In genomic region chr2:158923180-158923594, GRCh38 we compare ENCODE assay signal across 11 cellular contexts. TPM values are rescaled to one million over a fixed set of nuclear protein-coding genes. Genes with fewer than 3 reads are reported as not detected.
DNase-seq lines count a peak whose midpoint lies in the region; TF ChIP-seq lines count a peak whose summit lies in the region.
"Had no signal": no experiment of that assay in that cellular context is flagged by ENCODE, and none has a peak within 500 bp of the region (broad histone marks: within the 10 kb centered on the region; RNA-seq: fewer than 3 reads in every experiment).

No MANE protein-coding gene starts in this region.

- H4K8ac ChIP-seq in mesenchymal stem cell (ENCODE audit: low read length), result no peak overlapping the region

- no peak overlapping the region for H3K4me2 ChIP-seq in mesenchymal stem cell (ENCODE audit: low read length, poor library complexity, severe bottlenecking)

- no peak overlapping the region for H3K14ac ChIP-seq in mesenchymal stem cell (ENCODE audit: low read length in 2 of 2)

- no peaks in the 10 kb centered on the region for H3K36me3 Mint-ChIP-seq in Caco-2 (ENCODE audit: insufficient read depth, unreplicated experiment)
- H3K36me3 Mint-ChIP-seq: activated naive CD8-positive, alpha-beta T cell treated with anti-CD3 and anti-CD28 coated beads for 36 hours; memory B cell had no signal

- H3K27ac ChIP-seq in HUES48 (ENCODE audit: low read depth, low read length), result peak overlapping the region; percentile 69
- no peak overlapping the region for H3K27ac ChIP-seq in mesenchymal stem cell (ENCODE audit: low read length, poor library complexity, severe bottlenecking)
- H3K27ac ChIP-seq: sigmoid colon had no signal

- H3K4me1 ChIP-seq in Caco-2 (peaks cover 12% of the 10 kb centered on the region; the same call in 1 of the 2 replicates), HUES48 (ENCODE audit: control insufficient read depth, insufficient read depth, low read length) (peaks cover 17% of the 10 kb centered on the region), mesenchymal stem cell (ENCODE audit: control insufficient read depth, insufficient read depth, low read depth, low read length) (peaks cover 8% of the 10 kb centered on the region)
- H3K4me1 ChIP-seq: sigmoid colon had no signal

- intact Hi-C loops in Caco-2 (cut with micrococcal nuclease; ENCODE audit: unreplicated experiment), result no loop called here

- no peak overlapping the region for H2BK15ac ChIP-seq in mesenchymal stem cell (ENCODE audit: low read depth, poor library complexity, severe bottlenecking)

- H2AK5ac ChIP-seq in mesenchymal stem cell (ENCODE audit: low read length, severe bottlenecking), result peak overlapping the region; percentile 85

- H3K4ac ChIP-seq in mesenchymal stem cell (ENCODE audit: low read depth in 1 of 2, low read length in 2 of 2), result no peak overlapping the region

- H3K79me1 ChIP-seq in mesenchymal stem cell (replicated peaks; ENCODE audit: low read length, poor library complexity, severe bottlenecking), result no peaks in the 10 kb centered on the region

- H3K27me3 ChIP-seq in Caco-2 (replicated peaks; ENCODE audit: control insufficient read depth, insufficient read depth, low read length) (no peaks in the 10 kb centered on the region), HUES48 (ENCODE audit: control insufficient read depth, insufficient read depth, low read length) (no peaks in the 10 kb centered on the region), mesenchymal stem cell (ENCODE audit: control insufficient read depth in 1 of 2, insufficient read depth in 1 of 2, low read length in 2 of 2) (peaks cover 4 to 13% of the 10 kb centered on the region in 2 experiments)
- H3K27me3 ChIP-seq: sigmoid colon had no signal

- no peak overlapping the region for H3K23ac ChIP-seq in mesenchymal stem cell (ENCODE audit: low read length in 2 of 2)

- H3K4me1 Mint-ChIP-seq in Caco-2 (ENCODE audit: low read depth, unreplicated experiment), result peaks cover 30% of the 10 kb centered on the region
- H3K4me1 Mint-ChIP-seq: activated naive CD8-positive, alpha-beta T cell treated with anti-CD3 and anti-CD28 coated beads for 36 hours had no signal

- peak overlapping the region; percentile 21 to 72 for H3K18ac ChIP-seq in mesenchymal stem cell (ENCODE audit: low read depth in 1 of 2, low read length in 2 of 2)

- H3K4me3 ChIP-seq in Caco-2 (ENCODE audit: low read depth, low read length), result no peak overlapping the region
- H3K4me3 ChIP-seq in HUES48 (ENCODE audit: low read depth, low read length), result no peak overlapping the region
- H3K4me3 ChIP-seq in mesenchymal stem cell (ENCODE audit: insufficient read depth in 1 of 2, low read depth in 1 of 2, low read length in 2 of 2), result no peak overlapping the region
- H3K4me3 ChIP-seq: sigmoid colon had no signal

- H3K9me3 ChIP-seq in Caco-2 (no peaks in the 10 kb centered on the region), HUES48 (ENCODE audit: control insufficient read depth, insufficient read depth, low read length) (no peaks in the 10 kb centered on the region), mesenchymal stem cell (ENCODE audit: control insufficient read depth, low read length) (no peaks in the 10 kb centered on the region)
- H3K9me3 ChIP-seq: sigmoid colon had no signal

- peak overlapping the region; percentile 1 for H2BK120ac ChIP-seq in mesenchymal stem cell (ENCODE audit: low read depth, low read length)

- no peak for DNase-seq in Caco-2
- peak; percentile 91 for DNase-seq in SK-MEL-5 (ENCODE audit: low read depth, low spot score)
- no peak for DNase-seq in mesenchymal stem cell
- DNase-seq in activated CD4-positive, CD25-positive, alpha-beta regulatory T cell treated with anti-CD3 and anti-CD28 coated beads, Interleukin-2, amount 50 U/mL, for 72 hours, result no peak
- no peak for DNase-seq in superior temporal gyrus (ENCODE audit: extremely low spot score)
- DNase-seq in GM19238 (ENCODE audit: insufficient read length, low spot score), result no peak
- no peak for DNase-seq in Kasumi-1 (lab: John Stamatoyannopoulos, UW)
- DNase-seq: activated naive CD8-positive, alpha-beta T cell treated with anti-CD3 and anti-CD28 coated beads for 36 hours; sigmoid colon had no signal

- no peak overlapping the region for H4K91ac ChIP-seq in mesenchymal stem cell (ENCODE audit: low read length)

- H2BK12ac ChIP-seq in mesenchymal stem cell (ENCODE audit: low read length in 2 of 2), result peak overlapping the region in 1 of 2 experiments; percentile 23

- H3K9ac ChIP-seq in HUES48 (ENCODE audit: low read depth, low read length) (no peak overlapping the region), mesenchymal stem cell (ENCODE audit: low read length) (no peak overlapping the region)

- H3K4me3 Mint-ChIP-seq in Caco-2 (ENCODE audit: unreplicated experiment), result no peak overlapping the region
- H3K4me3 Mint-ChIP-seq: activated naive CD8-positive, alpha-beta T cell treated with anti-CD3 and anti-CD28 coated beads for 36 hours; memory B cell had no signal

- H3K27me3 Mint-ChIP-seq in Caco-2 (ENCODE audit: insufficient read depth, unreplicated experiment), result no peaks in the 10 kb centered on the region
- H3K27me3 Mint-ChIP-seq: activated naive CD8-positive, alpha-beta T cell treated with anti-CD3 and anti-CD28 coated beads for 36 hours had no signal

- H2BK5ac ChIP-seq in mesenchymal stem cell (ENCODE audit: low read depth, low read length, poor library complexity, severe bottlenecking), result no peak overlapping the region

- TF ChIP-seq CTCF in Caco-2 (IDR thresholded peaks at IDR 0.05; ENCODE audit: insufficient read depth in 1 of 2, low read depth in 1 of 2, low read length in 1 of 2, severe bottlenecking in 1 of 2, unreplicated experiment in 1 of 2), result no peak

- no peaks in the 10 kb centered on the region; the same call in 1 of the 2 replicates for H3K36me3 ChIP-seq in Caco-2 (ENCODE audit: control insufficient read depth, insufficient read depth, low read length)
- no peaks in the 10 kb centered on the region for H3K36me3 ChIP-seq in HUES48 (ENCODE audit: control insufficient read depth, insufficient read depth, low read length)
- no peaks in the 10 kb centered on the region for H3K36me3 ChIP-seq in mesenchymal stem cell (ENCODE audit: control insufficient read depth in 1 of 2, insufficient read depth in 2 of 2, low read depth in 1 of 2, low read length in 2 of 2)
- H3K36me3 ChIP-seq: sigmoid colon had no signal

- 29% methylated on average over 3 of the region's 3 CpGs for WGBS in mesenchymal stem cell

- POLR2A ChIA-PET in Caco-2 (lab: Charles Lee), result no interaction called here

- no TSS peak for BruUV-seq in Caco-2 (replicated peaks; lab: Mats Ljungman, UMichigan)

- CTCF ChIA-PET in Caco-2 (lab: Charles Lee), result no interaction called here

- peaks cover 6% of the 10 kb centered on the region for H3K9me3 Mint-ChIP-seq in Caco-2 (ENCODE audit: unreplicated experiment)
- H3K9me3 Mint-ChIP-seq: activated naive CD8-positive, alpha-beta T cell treated with anti-CD3 and anti-CD28 coated beads for 36 hours; memory B cell had no signal

- H3K27ac Mint-ChIP-seq in Caco-2 (ENCODE audit: unreplicated experiment), result peak overlapping the region; percentile 50
- H3K27ac Mint-ChIP-seq: activated naive CD8-positive, alpha-beta T cell treated with anti-CD3 and anti-CD28 coated beads for 36 hours; memory B cell had no signal

- in situ Hi-C loops in SK-MEL-5 (cut with HindIII; ENCODE audit: low pct_unique_long_range_greater_than_20kb, low sequenced_read_pairs), result no loop called here

- H2AFZ ChIP-seq in mesenchymal stem cell (ENCODE audit: low read depth, low read length), result no peak overlapping the region

RNA-seq across cellular contexts. Expression of gene TANC1, which starts 45.3 kb away (rescaled TPM):
- 21.1 and 23.0 TPM in 2 replicates for total RNA-seq in Caco-2 (2022)
- total RNA-seq in SK-MEL-5 (2014; rRNA removed; shearing (Covaris generic)), result 34.6 and 42.6 TPM in 2 replicates
- 39.2 and 55.8 TPM in 2 replicates for polyA plus RNA-seq in SK-MEL-5 (2015; cell fraction: cytosol; rRNA removed)
- polyA plus RNA-seq in SK-MEL-5 (2015; cell fraction: nucleus; rRNA removed), result 190 and 230 TPM in 2 replicates
- 28.5 TPM for polyA plus RNA-seq in mesenchymal stem cell (2013, experiment 1 of 2)
- 26.8 TPM for polyA plus RNA-seq in mesenchymal stem cell (2013, experiment 2 of 2)
